In the genomic region with DNA sequence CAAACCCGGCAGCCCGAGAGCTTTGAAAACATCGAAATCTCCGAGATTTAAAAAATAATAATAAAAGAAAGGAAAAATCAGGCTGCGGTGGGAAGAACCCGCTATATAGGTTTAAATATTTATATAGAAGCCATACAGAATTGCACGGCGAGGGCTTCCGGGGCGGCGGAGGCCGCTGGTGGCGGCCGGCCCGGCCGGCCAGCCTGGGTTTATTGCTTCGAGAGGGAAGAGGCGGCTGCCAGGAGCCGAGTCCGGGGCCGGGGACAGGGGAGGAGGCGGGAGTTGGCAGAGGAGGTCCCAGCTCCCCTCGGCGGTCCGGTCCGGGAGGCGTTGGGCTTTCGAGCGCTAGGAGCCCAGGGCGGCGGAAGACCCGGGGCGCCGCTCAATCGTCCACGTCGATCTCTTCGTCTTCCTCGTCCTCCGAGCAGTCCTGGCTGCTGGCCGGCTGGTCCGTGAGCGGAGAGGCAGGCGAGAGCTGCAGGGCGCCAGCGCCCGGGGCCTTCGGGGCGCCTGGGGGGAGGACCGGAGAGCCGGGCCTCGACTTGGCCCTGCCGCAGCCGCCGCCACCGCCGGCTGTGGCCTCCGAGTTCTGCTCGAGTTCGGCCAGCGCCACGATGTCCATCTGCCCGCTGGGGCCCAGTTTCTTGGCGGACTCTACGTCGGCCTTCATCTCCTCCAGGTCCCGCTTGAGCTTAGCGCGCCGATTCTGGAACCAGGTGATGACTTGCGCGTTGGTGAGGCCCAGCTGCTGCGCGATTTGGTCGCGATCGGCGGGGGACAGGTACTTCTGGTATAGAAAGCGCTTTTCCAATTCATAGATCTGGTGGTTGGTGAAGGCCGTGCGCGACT, we compare ENCODE assay signal across 12 cellular contexts. TPM values are rescaled to one million over a fixed set of nuclear protein-coding genes. Genes with fewer than 3 reads are reported as not detected.
DNase-seq lines count a peak whose midpoint lies in the region; ATAC-seq and TF ChIP-seq lines count a peak whose summit lies in the region.
"Had no signal": no experiment of that assay in that cellular context is flagged by ENCODE, and none has a peak within 500 bp of the region (broad histone marks: within the 10 kb centered on the region; RNA-seq: fewer than 3 reads in every experiment).

No MANE protein-coding gene starts in this region.

- peaks cover 3% of the 10 kb centered on the region for H3K36me3 Mint-ChIP-seq in chondrocyte (ENCODE audit: low read depth)
- H3K36me3 Mint-ChIP-seq in naive thymus-derived CD8-positive, alpha-beta T cell = peaks cover 0 to 4% (median 3%) of the 10 kb centered on the region in 3 donors

- H3K4me1 ChIP-seq in heart left ventricle (peaks cover 2 to 78% (median 52%) of the 10 kb centered on the region in 12 donors), upper lobe of right lung (peaks cover 48% of the 10 kb centered on the region)

- H3K4me3 Mint-ChIP-seq in chondrocyte (ENCODE audit: unreplicated experiment) = peak overlapping the region; percentile 49
- H3K4me3 Mint-ChIP-seq in naive thymus-derived CD8-positive, alpha-beta T cell = peak overlapping the region; percentile 70 to 90 (median 82)

- ATAC-seq in heart left ventricle = no peak
- no peak for ATAC-seq in Right ventricle myocardium inferior
- peak in 1 of 2 donors; percentile 16 for ATAC-seq in naive thymus-derived CD8-positive, alpha-beta T cell
- no peak for ATAC-seq in upper lobe of right lung

- H3K9me3 ChIP-seq in heart left ventricle (no peaks in the 10 kb centered on the region), upper lobe of right lung (no peaks in the 10 kb centered on the region)
- H3K9me3 ChIP-seq: testis had no signal

- H3K36me3 ChIP-seq in heart left ventricle (no peaks in the 10 kb centered on the region), upper lobe of right lung (no peaks in the 10 kb centered on the region)

- intact Hi-C loops in heart left ventricle (cut with DNase I) (no loop called here), Right ventricle myocardium inferior (cut with DNase I) (no loop called here), upper lobe of right lung (cut with DNase I) (no loop called here)

- TF ChIP-seq POLR2A in heart left ventricle (IDR thresholded peaks at IDR 0.05) = no peak

- 1 to 6% (median 4%) methylated on average over 52 to 82 of the region's 82 CpGs for WGBS in heart left ventricle, 4 donors

- DNase-seq in heart left ventricle (no peak), Right ventricle myocardium inferior (ENCODE audit: missing footprints) (no peak), chondrocyte (ENCODE audit: low spot score) (no peak), upper lobe of right lung (no peak), NCI-H1436 treated with DMSO at 0.1 percent for 48 hours (lab: John Stamatoyannopoulos, UW) (no peak)
- DNase-seq in naive thymus-derived CD8-positive, alpha-beta T cell = no peak
- no peak for DNase-seq in NK-92 treated with Interleukin-12 subunit alpha and Interleukin-12 subunit beta, amount 100 ng/mL, for 24 hours (lab: John Stamatoyannopoulos, UW)
- no peak for DNase-seq in stimulated activated CD4-positive, alpha-beta T cell treated with anti-CD3 and anti-CD28 coated beads, Interleukin-12 subunit alpha, Interleukin-12 subunit beta, amount 100 ng/mL, for 4 hours
- DNase-seq: kidney glomerular epithelial cell, NCI-H1930, SHP77, testis had no signal

- H3K9me3 Mint-ChIP-seq in chondrocyte (ENCODE audit: low read depth) = no peaks in the 10 kb centered on the region
- peaks cover 0 to 2% (median 0%) of the 10 kb centered on the region in 9 donors for H3K9me3 Mint-ChIP-seq in naive thymus-derived CD8-positive, alpha-beta T cell

- H3K27ac ChIP-seq in heart left ventricle = no peak overlapping the region
- H3K27ac ChIP-seq in upper lobe of right lung = no peak overlapping the region
- H3K27ac ChIP-seq: testis had no signal

- H3K4me1 Mint-ChIP-seq in chondrocyte (ENCODE audit: low read depth) = peaks cover 31% of the 10 kb centered on the region
- peaks cover 28 to 71% (median 49%) of the 10 kb centered on the region in 4 donors for H3K4me1 Mint-ChIP-seq in naive thymus-derived CD8-positive, alpha-beta T cell

- TF ChIP-seq CTCF in heart left ventricle (IDR thresholded peaks at IDR 0.05) = no peak
- no peak for TF ChIP-seq CTCF in chondrocyte (IDR thresholded peaks at IDR 0.05)
- TF ChIP-seq CTCF in upper lobe of right lung (IDR thresholded peaks at IDR 0.05) = no peak

- POLR2A ChIA-PET in naive thymus-derived CD8-positive, alpha-beta T cell (lab: Charles Lee) = no interaction called here

- H3K27me3 ChIP-seq in heart left ventricle (peaks cover 89 to 100% (median 100%) of the 10 kb centered on the region in 9 donors), upper lobe of right lung (peaks cover 99% of the 10 kb centered on the region)

- peaks cover 64% of the 10 kb centered on the region for H3K27me3 Mint-ChIP-seq in chondrocyte (ENCODE audit: low read depth)
- H3K27me3 Mint-ChIP-seq in naive thymus-derived CD8-positive, alpha-beta T cell = peaks cover 46 to 92% (median 66%) of the 10 kb centered on the region in 5 donors

- H3K4me3 ChIP-seq in heart left ventricle = peak overlapping the region in 11 of 12 donors; percentile 8 to 51 (median 32)
- peak overlapping the region; percentile 34 for H3K4me3 ChIP-seq in upper lobe of right lung
- H3K4me3 ChIP-seq: testis had no signal

- no peak overlapping the region for H3K27ac Mint-ChIP-seq in chondrocyte (ENCODE audit: unreplicated experiment)
- no peak overlapping the region for H3K27ac Mint-ChIP-seq in naive thymus-derived CD8-positive, alpha-beta T cell

RNA-seq across cellular contexts. Expression of a gene that starts 2.2 kb away (rescaled TPM):
- total RNA-seq in heart left ventricle (under 1 TPM in 1 of 9 donors, not detected in 8; 0.08 TPM), Right ventricle myocardium inferior (not detected), chondrocyte (not detected in 3 replicates), upper lobe of right lung (not detected)
- not detected for polyA plus RNA-seq in heart left ventricle
- not detected for total RNA-seq in naive thymus-derived CD8-positive, alpha-beta T cell
- not detected for polyA plus RNA-seq in naive thymus-derived CD8-positive, alpha-beta T cell
